ENCODE assay signal across 8 cellular contexts in genomic region chr17:56592487-56593072, GRCh38. TPM values are rescaled to one million over a fixed set of nuclear protein-coding genes. Genes with fewer than 3 reads are reported as not detected.
DNase-seq lines count a peak whose midpoint lies in the region; ATAC-seq and TF ChIP-seq lines count a peak whose summit lies in the region.

No MANE protein-coding gene starts in this region.

- H3K4me1 Mint-ChIP-seq in activated T-cell treated with anti-CD3 and anti-CD28 coated beads, Interleukin-2, amount 50 U/mL, for 4 hours (ENCODE audit: low read depth) = peaks cover 26% of the 10 kb centered on the region
- peaks cover 9 to 25% (median 20%) of the 10 kb centered on the region in 4 donors for H3K4me1 Mint-ChIP-seq in naive thymus-derived CD8-positive, alpha-beta T cell

- H3K4me3 Mint-ChIP-seq in activated T-cell treated with anti-CD3 and anti-CD28 coated beads, Interleukin-2, amount 50 U/mL, for 4 hours = peak overlapping the region; percentile 73
- H3K4me3 Mint-ChIP-seq in naive thymus-derived CD8-positive, alpha-beta T cell = peak overlapping the region; percentile 79 to 98 (median 90)

- no peak for TF ChIP-seq EP300 in stomach (IDR thresholded peaks at IDR 0.05)

- no peak for TF ChIP-seq POLR2A in stomach (IDR thresholded peaks at IDR 0.05)

- POLR2A ChIA-PET in naive thymus-derived CD8-positive, alpha-beta T cell (lab: Charles Lee) = interaction anchor here (0.9 to 15.8 kb wide), 13 partner anchors 14 to 321 kb away, joined by 3 to 349 read pairs (median 12); partner anchors contain the start of genes C17orf67, DGKE and TRIM25

- no peaks in the 10 kb centered on the region for H3K9me3 Mint-ChIP-seq in activated T-cell treated with anti-CD3 and anti-CD28 coated beads, Interleukin-2, amount 50 U/mL, for 4 hours
- H3K9me3 Mint-ChIP-seq in naive thymus-derived CD8-positive, alpha-beta T cell = no peaks in the 10 kb centered on the region

- H3K9ac ChIP-seq in NT2/D1 (ENCODE audit: insufficient read length, low read depth) = peak overlapping the region; percentile 81

- H3K27ac ChIP-seq in stomach = peak overlapping the region in 1 of 5 donors; percentile 84

- peak overlapping the region in 9 of 10 donors; percentile 48 to 93 (median 84) for H3K27ac Mint-ChIP-seq in naive thymus-derived CD8-positive, alpha-beta T cell

- intact Hi-C loops in Right ventricle myocardium inferior (cut with DNase I) = loop anchor here (1.0 to 2.0 kb wide), 3 partner anchors 87 to 188 kb away; no protein-coding TSS in a partner anchor
- intact Hi-C loops in cardiac septum (cut with DNase I) = loop anchor here (1.0 to 10.0 kb wide), 2 partner anchors 124 to 748 kb away; no protein-coding TSS in a partner anchor
- intact Hi-C loops in stomach (cut with DNase I; ENCODE audit: low total_unique reads) = loop anchor here (2.0 to 10.0 kb wide), 2 partner anchors 82 to 122 kb away; no protein-coding TSS in a partner anchor

- H3K9me3 ChIP-seq in NT2/D1 (ENCODE audit: insufficient read depth, low read length) (no peaks in the 10 kb centered on the region), stomach (no peaks in the 10 kb centered on the region)

- ATAC-seq in Right ventricle myocardium inferior (peak; percentile 82), HG03442 (IDR thresholded peaks at IDR 0.05; ENCODE audit: unreplicated experiment) (peak; percentile 78)
- peak; percentile 66 to 70 for ATAC-seq in activated T-cell treated with anti-CD3 and anti-CD28 coated beads, Interleukin-2, amount 50 U/mL, for 4 hours
- ATAC-seq in naive thymus-derived CD8-positive, alpha-beta T cell = peak; percentile 47 to 61

- TF ChIP-seq CTCF in fibroblast of mammary gland (conservative IDR thresholded peaks at IDR 0.05; ENCODE audit: control insufficient read depth, insufficient read depth, low read depth, low read length) (no peak), stomach (IDR thresholded peaks at IDR 0.05) (peak in 5 of 7 experiments; percentile 34 to 99 (median 96))

- DNase-seq in Right ventricle myocardium inferior (ENCODE audit: missing footprints) (peak; percentile 80), cardiac septum (ENCODE audit: low spot score) (no peak), NT2/D1 (ENCODE audit: low read depth, low spot score) (no peak), fibroblast of mammary gland (ENCODE audit: low read depth) (peak; percentile 20), stomach (peak; percentile 64)
- peak; percentile 68 for DNase-seq in activated T-cell treated with anti-CD3 and anti-CD28 coated beads, Interleukin-2, amount 50 U/mL, for 4 hours
- peak; percentile 53 to 85 (median 80) for DNase-seq in naive thymus-derived CD8-positive, alpha-beta T cell

- H3K4me1 ChIP-seq in NT2/D1 (ENCODE audit: insufficient read depth, insufficient read length) (peaks cover 3% of the 10 kb centered on the region), stomach (peaks cover 46 to 55% (median 53%) of the 10 kb centered on the region in 4 donors)

- H3K36me3 ChIP-seq in NT2/D1 (ENCODE audit: insufficient read depth, insufficient read length, low read length) (no peaks in the 10 kb centered on the region), stomach (no peaks in the 10 kb centered on the region)

- H3K4me3 ChIP-seq in NT2/D1 (ENCODE audit: insufficient read length, low read depth) (peak overlapping the region; percentile 60), fibroblast of mammary gland (ENCODE audit: control insufficient read depth, low read depth, low read length) (peak overlapping the region; percentile 42), stomach (peak overlapping the region; percentile 52 to 63 (median 57))

- no peaks in the 10 kb centered on the region for H3K36me3 Mint-ChIP-seq in activated T-cell treated with anti-CD3 and anti-CD28 coated beads, Interleukin-2, amount 50 U/mL, for 4 hours (ENCODE audit: insufficient read depth)
- peaks cover 0 to 2% (median 0%) of the 10 kb centered on the region in 3 donors for H3K36me3 Mint-ChIP-seq in naive thymus-derived CD8-positive, alpha-beta T cell

- H3K27me3 ChIP-seq in NT2/D1 (ENCODE audit: insufficient read depth, insufficient read length) (peaks cover 14% of the 10 kb centered on the region), stomach (peaks cover 0 to 97% (median 69%) of the 10 kb centered on the region in 3 donors)

- peaks cover 44% of the 10 kb centered on the region for H3K27me3 Mint-ChIP-seq in activated T-cell treated with anti-CD3 and anti-CD28 coated beads, Interleukin-2, amount 50 U/mL, for 4 hours (ENCODE audit: low read depth)
- peaks cover 0 to 23% (median 8%) of the 10 kb centered on the region in 5 donors for H3K27me3 Mint-ChIP-seq in naive thymus-derived CD8-positive, alpha-beta T cell

- WGBS in stomach, 5 donors = 1% methylated on average over 19 to 43 of the region's 43 CpGs

RNA-seq across cellular contexts. Expression of gene NOG, which starts 0.9 kb away (rescaled TPM):
- 0.70 TPM for total RNA-seq in Right ventricle myocardium inferior
- not detected for total RNA-seq in cardiac septum
- total RNA-seq in activated T-cell treated with anti-CD3 and anti-CD28 coated beads, Interleukin-2, amount 50 U/mL, for 4 hours = under 1 TPM; 0.37 to 0.89 (median 0.43) TPM
- total RNA-seq in naive thymus-derived CD8-positive, alpha-beta T cell = 100 to 1,000 TPM; 108 to 114 TPM
- polyA plus RNA-seq in naive thymus-derived CD8-positive, alpha-beta T cell = 10 to 100 TPM; 23.4 to 54.8 (median 49.9) TPM
- total RNA-seq in stomach = 1 to 10 TPM in 1 of 5 donors, not detected in 4; 1.7 TPM
- under 1 TPM in 2 of 3 donors, not detected in 1; 0.23 to 0.31 TPM for polyA plus RNA-seq in stomach

Comparison
In these comparisons a context has a peak if more than half of its experiments do, and no peak if none do; other contexts are left out.
1. DNase-seq: peak in Right ventricle myocardium inferior (single experiment), activated T-cell treated with anti-CD3 and anti-CD28 coated beads, Interleukin-2, amount 50 U/mL, for 4 hours (single experiment), fibroblast of mammary gland (single experiment), naive thymus-derived CD8-positive, alpha-beta T cell (10 of 10) and stomach (single experiment); none in cardiac septum (single experiment) and NT2/D1 (single experiment).
2. RNA of gene NOG, which starts 0.9 kb away (total RNA-seq): 108 to 114 TPM in naive thymus-derived CD8-positive, alpha-beta T cell; 0.70 TPM in Right ventricle myocardium inferior (single experiment), 0.37 to 0.89 TPM in activated T-cell treated with anti-CD3 and anti-CD28 coated beads, Interleukin-2, amount 50 U/mL, for 4 hours, not detected in cardiac septum (single experiment) and 1.7 TPM in stomach; every median in the first group is over 10 times any median in the second.
3. Peak in every context shown above with its lines, with median percentiles within 50 percentile points of each other: ATAC-seq and H3K4me3 ChIP-seq.